In the genomic region with DNA sequence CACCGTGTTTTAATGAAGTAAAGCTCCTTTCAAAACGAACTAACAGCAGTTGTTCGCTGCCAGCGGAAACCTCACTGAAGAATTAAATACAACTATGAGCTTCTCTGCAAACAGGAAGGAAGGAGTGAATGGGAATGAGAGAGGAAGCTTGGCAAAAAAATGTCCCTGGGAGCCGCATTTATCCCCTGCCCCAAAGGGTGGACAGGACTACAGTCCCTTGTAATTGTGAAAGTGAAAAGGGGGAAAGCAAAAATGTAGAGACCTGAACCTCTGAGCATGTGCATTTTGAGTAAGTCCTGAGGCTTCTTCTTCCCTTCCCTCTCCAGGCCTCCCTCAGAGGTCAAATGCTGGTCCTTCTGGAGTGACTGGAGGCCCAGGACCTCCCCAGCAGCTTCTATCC, we compare ENCODE assay signal across 28 cellular contexts. TPM values are rescaled to one million over a fixed set of nuclear protein-coding genes. Genes with fewer than 3 reads are reported as not detected.
A peak's percentile ranks its signal among the peaks of the same experiment; 100 is the strongest.
DNase-seq lines count a peak whose midpoint lies in the region; ATAC-seq and TF ChIP-seq lines count a peak whose summit lies in the region.
"Had no signal": no experiment of that assay in that cellular context is flagged by ENCODE, and none has a peak within 500 bp of the region (broad histone marks: within the 10 kb centered on the region; RNA-seq: fewer than 3 reads in every experiment).

No MANE protein-coding gene starts in this region.

- no peak overlapping the region for H3K9ac ChIP-seq in SK-N-SH
- H3K9ac ChIP-seq in subcutaneous abdominal adipose tissue (ENCODE audit: low read length in 5 of 5): no peak overlapping the region

- H3K9me3 ChIP-seq in SK-N-SH (no peaks in the 10 kb centered on the region), subcutaneous abdominal adipose tissue (ENCODE audit: control insufficient read depth in 5 of 5, low read length in 5 of 5) (no peaks in the 10 kb centered on the region)
- H3K9me3 ChIP-seq: adrenal gland, MG63, Peyer's patch, right lobe of liver, SJSA1, transverse colon had no signal

- H3K27me3 Mint-ChIP-seq in activated B cell treated with CpG ODN at 0.5 μM for 24 hours: no peaks in the 10 kb centered on the region
- H3K27me3 Mint-ChIP-seq: activated T-cell treated with anti-CD3 and anti-CD28 coated beads, Interleukin-2, amount 50 U/mL, for 24 hours; CD8-positive, alpha-beta memory T cell; natural killer cell treated with Interleukin-12 subunit alpha and Interleukin-12 subunit beta and Interleukin-15 and Interleukin-18, amount 100 ng/mL, for 72 hours; stimulated activated naive CD8-positive, alpha-beta T cell treated with anti-CD3 and anti-CD28 coated beads, Interleukin-15, amount 100 ng/mL, for 72 hours; T-helper 17 cell had no signal

- no peak overlapping the region for H3K4me3 Mint-ChIP-seq in activated B cell treated with CpG ODN at 0.5 μM for 24 hours
- H3K4me3 Mint-ChIP-seq: activated T-cell treated with anti-CD3 and anti-CD28 coated beads, Interleukin-2, amount 50 U/mL, for 24 hours; natural killer cell treated with Interleukin-12 subunit alpha and Interleukin-12 subunit beta and Interleukin-15 and Interleukin-18, amount 100 ng/mL, for 72 hours; stimulated activated naive CD8-positive, alpha-beta T cell treated with anti-CD3 and anti-CD28 coated beads, Interleukin-15, amount 100 ng/mL, for 72 hours; T-helper 17 cell had no signal

- TF ChIP-seq EP300 in SK-N-SH (IDR thresholded peaks at IDR 0.05; ENCODE audit: borderline replicate concordance in 1 of 2, low read depth in 1 of 2, low read length in 1 of 2): no peak

- DNase-seq in SK-N-SH (no peak), activated B cell treated with CpG ODN at 0.5 μM for 24 hours (no peak), left kidney (ENCODE audit: low read depth, low spot score) (peak; percentile 53), NCI-H748 (lab: John Stamatoyannopoulos, UW; ENCODE audit: unreplicated experiment) (no peak), anterior cingulate cortex (lab: John Stamatoyannopoulos, UW) (no peak), T-helper 9 cell (no peak)
- DNase-seq: activated CD4-positive, alpha-beta T cell treated with anti-CD3 and anti-CD28 coated beads for 4 hours; activated gamma-delta T cell treated with Interleukin-2 at 50 U/mL for 16 hours; activated T-cell treated with anti-CD3 and anti-CD28 coated beads, Interleukin-2, amount 50 U/mL, for 24 hours; adrenal gland; CD8-positive, alpha-beta memory T cell; GDM1; MG63; NCI-H1417; NCI-H2081 treated with DMSO at 0.1 percent for 48 hours; NCI-H446; Peyer's patch; posterior cingulate gyrus; right lobe of liver; stimulated activated CD4-positive, alpha-beta T cell treated with anti-CD3 and anti-CD28 coated beads, Interleukin-15, amount 100 ng/mL, for 24 hours; stimulated activated naive CD8-positive, alpha-beta T cell treated with anti-CD3 and anti-CD28 coated beads, Interleukin-15, amount 100 ng/mL, for 72 hours; T-helper 17 cell; transverse colon had no signal

- H3K4me3 ChIP-seq in SK-N-SH (ENCODE audit: low read depth in 2 of 2, low read length in 1 of 2) (no peak overlapping the region), subcutaneous abdominal adipose tissue (ENCODE audit: low read depth in 1 of 5, low read length in 5 of 5) (no peak overlapping the region)
- H3K4me3 ChIP-seq: adrenal gland, MG63, Peyer's patch, right lobe of liver, SJSA1, transverse colon had no signal

- intact Hi-C loops in activated B cell treated with CpG ODN at 0.5 μM for 24 hours (cut with micrococcal nuclease): loop anchor here (1.0 kb wide), 1 partner anchor 8 kb away; no protein-coding TSS in a partner anchor

- H3K4me1 Mint-ChIP-seq in activated B cell treated with CpG ODN at 0.5 μM for 24 hours: peaks cover 52% of the 10 kb centered on the region

- H2AFZ ChIP-seq in SK-N-SH (ENCODE audit: low read depth): 0 out of 2 replicates have a peak overlapping the region, but pooled peaks have one; percentile 18

- POLR2A ChIA-PET in SK-N-SH (lab: Yijun Ruan, JAX) (interaction anchor here (0.6 kb wide), 1 partner anchor 861 kb away, joined by 7 read pairs; no protein-coding TSS in a partner anchor), activated B cell treated with CpG ODN at 0.5 μM for 24 hours (lab: Charles Lee) (interaction anchor here (1.3 to 2.1 kb wide), 3 partner anchors 22 to 54 kb away, joined by 3 to 15 read pairs (median 5); a partner anchor contains a TSS)

- H3K79me2 ChIP-seq in SK-N-SH (ENCODE audit: insufficient read depth): no peaks in the 10 kb centered on the region

- H3K27ac Mint-ChIP-seq in activated B cell treated with CpG ODN at 0.5 μM for 24 hours: peak overlapping the region; percentile 63
- H3K27ac Mint-ChIP-seq: activated T-cell treated with anti-CD3 and anti-CD28 coated beads, Interleukin-2, amount 50 U/mL, for 24 hours; T-helper 17 cell had no signal

- no peak for TF ChIP-seq RAD21 in SK-N-SH (IDR thresholded peaks at IDR 0.05; ENCODE audit: low read length)

- CTCF ChIA-PET in SK-N-SH (lab: Yijun Ruan, JAX): interaction anchor here (1.0 kb wide), 1 partner anchor 12 kb away, joined by 3 read pairs; no protein-coding TSS in a partner anchor
- CTCF ChIA-PET in activated B cell treated with CpG ODN at 0.5 μM for 24 hours (lab: Charles Lee): no interaction called here

- WGBS in SK-N-SH (ENCODE audit: low lambda C conversion rate): 75% methylated on average over 5 of the region's 5 CpGs

- TF ChIP-seq CTCF in SK-N-SH (IDR thresholded peaks at IDR 0.05) (no peak), activated B cell treated with CpG ODN at 0.5 μM for 24 hours (IDR thresholded peaks at IDR 0.05) (no peak)

- no peak for ATAC-seq in SK-N-SH treated with all-trans-retinoic acid at 6 μM for 48 hours
- ATAC-seq in activated B cell treated with CpG ODN at 0.5 μM for 24 hours (ENCODE audit: low read depth): no peak
- ATAC-seq: natural killer cell treated with Interleukin-12 subunit alpha and Interleukin-12 subunit beta and Interleukin-15 and Interleukin-18, amount 100 ng/mL, for 72 hours; stimulated activated naive CD8-positive, alpha-beta T cell treated with anti-CD3 and anti-CD28 coated beads, Interleukin-15, amount 100 ng/mL, for 72 hours; T-helper 17 cell had no signal

- H3K9me3 Mint-ChIP-seq in activated B cell treated with CpG ODN at 0.5 μM for 24 hours: no peaks in the 10 kb centered on the region
- H3K9me3 Mint-ChIP-seq: activated T-cell treated with anti-CD3 and anti-CD28 coated beads, Interleukin-2, amount 50 U/mL, for 24 hours; CD8-positive, alpha-beta memory T cell; natural killer cell treated with Interleukin-12 subunit alpha and Interleukin-12 subunit beta and Interleukin-15 and Interleukin-18, amount 100 ng/mL, for 72 hours; stimulated activated naive CD8-positive, alpha-beta T cell treated with anti-CD3 and anti-CD28 coated beads, Interleukin-15, amount 100 ng/mL, for 72 hours had no signal

- no peaks in the 10 kb centered on the region for H3F3A ChIP-seq in SK-N-SH (replicated peaks; ENCODE audit: insufficient read depth)

- H3K27me3 ChIP-seq in SK-N-SH (ENCODE audit: insufficient read depth) (no peaks in the 10 kb centered on the region), subcutaneous abdominal adipose tissue (ENCODE audit: control insufficient read depth in 5 of 5, insufficient read depth in 4 of 5, low read length in 5 of 5) (no peaks in the 10 kb centered on the region)
- H3K27me3 ChIP-seq: adrenal gland, MG63, Peyer's patch, right lobe of liver, SJSA1, transverse colon had no signal

- H3K36me3 Mint-ChIP-seq in activated B cell treated with CpG ODN at 0.5 μM for 24 hours (ENCODE audit: low read depth): no peaks in the 10 kb centered on the region
- H3K36me3 Mint-ChIP-seq: CD8-positive, alpha-beta memory T cell; natural killer cell treated with Interleukin-12 subunit alpha and Interleukin-12 subunit beta and Interleukin-15 and Interleukin-18, amount 100 ng/mL, for 72 hours had no signal

- no peaks in the 10 kb centered on the region for H3K4me1 ChIP-seq in SK-N-SH (ENCODE audit: control insufficient read depth in 1 of 2, insufficient read depth in 2 of 2, low read depth in 1 of 2, low read length in 1 of 2)
- peaks cover 0 to 19% (median 0%) of the 10 kb centered on the region in 5 donors for H3K4me1 ChIP-seq in subcutaneous abdominal adipose tissue (ENCODE audit: control insufficient read depth in 5 of 5, insufficient read depth in 5 of 5, low read length in 5 of 5)
- H3K4me1 ChIP-seq: adrenal gland, SJSA1 had no signal

- no peaks in the 10 kb centered on the region for H4K20me1 ChIP-seq in SK-N-SH (ENCODE audit: insufficient read depth)

- no peaks in the 10 kb centered on the region for H3K9me2 ChIP-seq in SK-N-SH

- no peak overlapping the region for H3K27ac ChIP-seq in SK-N-SH (ENCODE audit: low read depth in 2 of 2, low read length in 1 of 2)
- H3K27ac ChIP-seq in subcutaneous abdominal adipose tissue (ENCODE audit: low read depth, low read length): peak overlapping the region; percentile 24
- H3K27ac ChIP-seq: 22Rv1, Peyer's patch, SJSA1 had no signal

- H3K4me2 ChIP-seq in SK-N-SH: no peak overlapping the region

- H3K36me3 ChIP-seq in SK-N-SH (replicated peaks in 1 of 2; ENCODE audit: control insufficient read depth in 1 of 2, insufficient read depth in 2 of 2, low read length in 1 of 2) (no peaks in the 10 kb centered on the region), subcutaneous abdominal adipose tissue (ENCODE audit: control insufficient read depth in 5 of 5, insufficient read depth in 5 of 5, low read length in 5 of 5) (no peaks in the 10 kb centered on the region)
- H3K36me3 ChIP-seq: adrenal gland, MG63, Peyer's patch, right lobe of liver, SJSA1, transverse colon had no signal

TF ChIP-seq in SK-N-SH, 30 proteins besides CTCF, POLR2A, EP300 and RAD21 (continues in another document):
- TF ChIP-seq, protein P1, sequence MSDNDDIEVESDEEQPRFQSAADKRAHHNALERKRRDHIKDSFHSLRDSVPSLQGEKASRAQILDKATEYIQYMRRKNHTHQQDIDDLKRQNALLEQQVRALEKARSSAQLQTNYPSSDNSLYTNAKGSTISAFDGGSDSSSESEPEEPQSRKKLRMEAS (IDR thresholded peaks at IDR 0.05; ENCODE audit: low read depth): no peak

TF ChIP-seq in SK-N-SH treated with all-trans-retinoic acid at 6 μM for 48 hours, 23 proteins besides CTCF, POLR2A, EP300 and RAD21 (continues in another document):
- TF ChIP-seq ZNF565 (CRISPR knock-in tag; conservative IDR thresholded peaks at IDR 0.05; ENCODE audit: low read depth): no peak
- TF ChIP-seq, protein P2, sequence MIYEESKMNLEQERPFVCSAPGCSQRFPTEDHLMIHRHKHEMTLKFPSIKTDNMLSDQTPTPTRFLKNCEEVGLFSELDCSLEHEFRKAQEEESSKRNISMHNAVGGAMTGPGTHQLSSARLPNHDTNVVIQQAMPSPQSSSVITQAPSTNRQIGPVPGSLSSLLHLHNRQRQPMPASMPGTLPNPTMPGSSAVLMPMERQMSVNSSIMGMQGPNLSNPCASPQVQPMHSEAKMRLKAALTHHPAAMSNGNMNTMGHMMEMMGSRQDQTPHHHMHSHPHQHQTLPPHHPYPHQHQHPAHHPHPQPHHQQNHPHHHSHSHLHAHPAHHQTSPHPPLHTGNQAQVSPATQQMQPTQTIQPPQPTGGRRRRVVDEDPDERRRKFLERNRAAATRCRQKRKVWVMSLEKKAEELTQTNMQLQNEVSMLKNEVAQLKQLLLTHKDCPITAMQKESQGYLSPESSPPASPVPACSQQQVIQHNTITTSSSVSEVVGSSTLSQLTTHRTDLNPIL (CRISPR knock-in tag; IDR thresholded peaks at IDR 0.05; ENCODE audit: low read depth): no peak

RNA-seq across cellular contexts. Expression of a gene that starts 53.8 kb away (rescaled TPM):
- polyA plus RNA-seq in SK-N-SH (2012; rRNA removed): 7.2 and 10.0 TPM in 2 replicates
- polyA plus RNA-seq in SK-N-SH (2012; cell fraction: cytosol; rRNA removed): 8.6 and 8.9 TPM in 2 replicates
- 10.7 and 22.6 TPM in 2 replicates for polyA plus RNA-seq in SK-N-SH (2012; cell fraction: nucleus; rRNA removed)
- 112 and 135 TPM in 2 replicates for total RNA-seq in activated B cell treated with CpG ODN at 0.5 μM for 24 hours
